Comparison of ENCODE assay signal across 8 cellular contexts in genomic region chr12:65891987-65892481, GRCh38.
DNase-seq lines count a peak whose midpoint lies in the region; ATAC-seq and TF ChIP-seq lines count a peak whose summit lies in the region.

No MANE protein-coding gene starts in this region.

- H3K4me3 ChIP-seq in GM12865 (ENCODE audit: low read depth, low read length), result no peak overlapping the region
- H3K4me3 ChIP-seq in adipocyte (ENCODE audit: low read length), result peak overlapping the region; percentile 68
- peak overlapping the region in 1 of 2 donors; percentile 7 for H3K4me3 ChIP-seq in right atrium auricular region
- peak overlapping the region; percentile 16 for H3K4me3 ChIP-seq in skeletal muscle cell (ENCODE audit: low read depth, low read length)

- DNase-seq in GM12865 (ENCODE audit: low read depth) (peak; percentile 13), adipocyte (ENCODE audit: low read depth) (peak; percentile 97), right atrium auricular region (ENCODE audit: low spot score) (peak; percentile 86), skeletal muscle cell (ENCODE audit: low read depth) (peak; percentile 99), GM10248 (ENCODE audit: extremely low spot score) (no peak), NCI-H510A treated with DMSO at 0.1 percent for 48 hours (lab: John Stamatoyannopoulos, UW) (no peak)

- peak overlapping the region; percentile 52 to 71 for H3K27ac ChIP-seq in right atrium auricular region

- H3K36me3 ChIP-seq in adipocyte (ENCODE audit: control insufficient read depth, insufficient read depth, low read length, severe bottlenecking) (no peaks in the 10 kb centered on the region), right atrium auricular region (no peaks in the 10 kb centered on the region)

- no peak for TF ChIP-seq POLR2A in GM18505 (IDR thresholded peaks at IDR 0.05; ENCODE audit: borderline replicate concordance, extremely low read depth, insufficient read depth, insufficient read length)

- H3K27me3 ChIP-seq in adipocyte (replicated peaks; ENCODE audit: control insufficient read depth, insufficient read depth, low read length), result no peaks in the 10 kb centered on the region
- no peaks in the 10 kb centered on the region for H3K27me3 ChIP-seq in right atrium auricular region

- TF ChIP-seq CTCF in GM12865 (IDR thresholded peaks at IDR 0.05; ENCODE audit: insufficient read depth, low read depth, low read length, missing control alignments), result no peak
- no peak for TF ChIP-seq CTCF in right atrium auricular region (IDR thresholded peaks at IDR 0.05)
- TF ChIP-seq CTCF in GM10248 (IDR thresholded peaks at IDR 0.05; ENCODE audit: control extremely low read depth, extremely low read depth, low read depth, missing control alignments), result no peak

- ATAC-seq in GM18505 (IDR thresholded peaks at IDR 0.05; ENCODE audit: unreplicated experiment), result no peak
- no peak for ATAC-seq in HG02973 (IDR thresholded peaks at IDR 0.05; ENCODE audit: unreplicated experiment)

- peaks cover 51% of the 10 kb centered on the region for H3K4me1 ChIP-seq in adipocyte (ENCODE audit: control insufficient read depth, insufficient read depth, low read length)
- peaks cover 0 to 19% of the 10 kb centered on the region in 2 donors for H3K4me1 ChIP-seq in right atrium auricular region

- H3K9ac ChIP-seq in adipocyte (ENCODE audit: low read length), result peak overlapping the region; percentile 84

- CTCF ChIA-PET in GM10248 (lab: Yijun Ruan, JAX), result interaction anchor here (0.7 to 3.6 kb wide), 6 partner anchors 8 to 17 kb away, joined by 3 to 20 read pairs (median 6); no protein-coding TSS in a partner anchor

- H3K9me3 ChIP-seq in adipocyte (ENCODE audit: control insufficient read depth, low read length) (no peaks in the 10 kb centered on the region), right atrium auricular region (no peaks in the 10 kb centered on the region)

- POLR2A ChIA-PET in GM10248 (lab: Yijun Ruan, JAX), result no interaction called here

Comparison
In these comparisons a context has a peak if more than half of its experiments do, and no peak if none do; other contexts are left out.
1. DNase-seq: peak in GM12865 (single experiment), adipocyte (single experiment), right atrium auricular region (single experiment) and skeletal muscle cell (single experiment); none in GM10248 (single experiment) and NCI-H510A treated with DMSO at 0.1 percent for 48 hours (single experiment).